In genomic region chr3:106206165-106206564, GRCh38 we compare ENCODE assay signal across 8 cellular contexts.
DNase-seq lines count a peak whose midpoint lies in the region; ATAC-seq, FAIRE-seq and TF ChIP-seq lines count a peak whose summit lies in the region.

No MANE protein-coding gene starts in this region.

- H3K4me1 Mint-ChIP-seq in CD4-positive, alpha-beta memory T cell, result peaks cover 24 to 38% (median 28%) of the 10 kb centered on the region in 4 donors

- H4K20me1 ChIP-seq in SU-DHL-6 (ENCODE audit: low read depth, low read length), result no peaks in the 10 kb centered on the region

- ATAC-seq in GM19351 (IDR thresholded peaks at IDR 0.05; ENCODE audit: unreplicated experiment), result peak; percentile 91
- peak; percentile 77 for ATAC-seq in HG03457 (IDR thresholded peaks at IDR 0.05; ENCODE audit: unreplicated experiment)
- peak in 7 of 8 donors; percentile 70 to 94 (median 87) for ATAC-seq in heart right ventricle

- peak overlapping the region in 1 of 2 donors; percentile 2 for H3K4me3 ChIP-seq in CD4-positive, alpha-beta memory T cell (ENCODE audit: low read length in 2 of 2)
- H3K4me3 ChIP-seq in SU-DHL-6 (ENCODE audit: insufficient read depth, low read length, poor library complexity, severe bottlenecking) (no peak overlapping the region), heart right ventricle (peak overlapping the region in 3 of 10 donors; percentile 12 to 22 (median 12))

- no peaks in the 10 kb centered on the region for H3K36me3 ChIP-seq in CD4-positive, alpha-beta memory T cell (ENCODE audit: insufficient read depth, low read length)
- H3K36me3 ChIP-seq in SU-DHL-6 (ENCODE audit: low read length), result no peaks in the 10 kb centered on the region
- H3K36me3 ChIP-seq in heart right ventricle, result no peaks in the 10 kb centered on the region

- no peak for FAIRE-seq in urothelium cell line (lab: Jason Lieb, UNC)

- H3K4me3 Mint-ChIP-seq in CD4-positive, alpha-beta memory T cell, result peak overlapping the region; percentile 31 to 84 (median 77)

- peaks cover 0 to 2% (median 0%) of the 10 kb centered on the region in 8 donors for H3K9me3 Mint-ChIP-seq in CD4-positive, alpha-beta memory T cell

- peak overlapping the region; percentile 22 for H2AFZ ChIP-seq in SU-DHL-6 (ENCODE audit: low read depth, low read length, severe bottlenecking)

- 51 to 66% methylated on average over 8 of the region's 8 CpGs for WGBS in heart right ventricle, 2 donors

- no peak overlapping the region for H3K9ac ChIP-seq in SU-DHL-6 (ENCODE audit: low read length)

- no peaks in the 10 kb centered on the region for H3K27me3 Mint-ChIP-seq in CD4-positive, alpha-beta memory T cell

- no peaks in the 10 kb centered on the region for H3K79me2 ChIP-seq in SU-DHL-6 (ENCODE audit: insufficient read depth, low read length)

- no peak overlapping the region for H3K4me2 ChIP-seq in SU-DHL-6 (ENCODE audit: low read depth, low read length, poor library complexity, severe bottlenecking)

- no peaks in the 10 kb centered on the region for H3F3A ChIP-seq in SU-DHL-6 (ENCODE audit: insufficient read depth)

- POLR2A ChIA-PET in CD4-positive, alpha-beta memory T cell (lab: Charles Lee; ENCODE audit: partially characterized antibody), result interaction anchor here (0.7 to 1.8 kb wide), 4 partner anchors 33 to 378 kb away, joined by 3 to 6 read pairs (median 3); partner anchors contain the start of gene CBLB

- peak overlapping the region; percentile 59 to 88 (median 81) for H3K27ac Mint-ChIP-seq in CD4-positive, alpha-beta memory T cell

- H3K27me3 ChIP-seq in CD4-positive, alpha-beta memory T cell (ENCODE audit: insufficient read depth, low read length), result no peaks in the 10 kb centered on the region
- H3K27me3 ChIP-seq in SU-DHL-6 (ENCODE audit: low read length), result no peaks in the 10 kb centered on the region
- H3K27me3 ChIP-seq in heart right ventricle, result no peaks in the 10 kb centered on the region

- DNase-seq in CD4-positive, alpha-beta memory T cell, result peak; percentile 21 to 43 (median 30)
- DNase-seq in heart right ventricle, result peak in 1 of 2 donors; percentile 15
- no peak for DNase-seq in H4 (ENCODE audit: low spot score)
- no peak for DNase-seq in SW480 (ENCODE audit: low spot score)
- no peak for DNase-seq in urothelium cell line (ENCODE audit: low spot score)

- TF ChIP-seq CTCF in SU-DHL-6 (IDR thresholded peaks at IDR 0.05; ENCODE audit: insufficient read depth, low read length, poor library complexity, severe bottlenecking) (no peak), heart right ventricle (IDR thresholded peaks at IDR 0.05) (no peak)

- intact Hi-C loops in CD4-positive, alpha-beta memory T cell (cut with micrococcal nuclease), result loop anchor here (5.0 to 10.0 kb wide), 3 partner anchors 34 to 451 kb away; partner anchors contain the start of gene CBLB
- intact Hi-C loops in heart right ventricle (cut with DNase I), result loop anchor here in 7 of 10 donors (2.0 to 10.0 kb wide), 6 partner anchors 337 to 521 kb away; partner anchors contain the start of gene CBLB (in 2 of the 7)

- H3K27ac ChIP-seq in CD4-positive, alpha-beta memory T cell (ENCODE audit: low read depth, low read length), result no peak overlapping the region
- H3K27ac ChIP-seq in SU-DHL-6 (ENCODE audit: low read depth, low read length), result no peak overlapping the region
- peak overlapping the region in 7 of 10 donors; percentile 4 to 80 (median 57) for H3K27ac ChIP-seq in heart right ventricle

- peaks cover 28% of the 10 kb centered on the region for H3K4me1 ChIP-seq in CD4-positive, alpha-beta memory T cell (ENCODE audit: insufficient read depth, low read length)
- H3K4me1 ChIP-seq in heart right ventricle, result peaks cover 0 to 27% (median 12%) of the 10 kb centered on the region in 9 donors

- no peaks in the 10 kb centered on the region for H3K36me3 Mint-ChIP-seq in CD4-positive, alpha-beta memory T cell

- no peaks in the 10 kb centered on the region for H3K9me3 ChIP-seq in CD4-positive, alpha-beta memory T cell (ENCODE audit: control insufficient read depth in 1 of 2, low read length in 2 of 2)
- H3K9me3 ChIP-seq in SU-DHL-6 (ENCODE audit: insufficient read depth, low read length) (no peaks in the 10 kb centered on the region), heart right ventricle (peaks cover 0 to 10% (median 0%) of the 10 kb centered on the region in 11 donors)

- H3K9me2 ChIP-seq in SU-DHL-6 (replicated peaks; ENCODE audit: insufficient read depth, low read length), result no peaks in the 10 kb centered on the region

- CTCF ChIA-PET in CD4-positive, alpha-beta memory T cell (lab: Charles Lee; ENCODE audit: partially characterized antibody), result interaction anchor here (1.0 to 1.4 kb wide), 3 partner anchors 8 to 519 kb away, joined by 3 read pairs; no protein-coding TSS in a partner anchor

Comparison
In these comparisons a context has a peak if more than half of its experiments do, and no peak if none do; other contexts are left out.
1. DNase-seq: peak in CD4-positive, alpha-beta memory T cell (5 of 5); none in H4 (single experiment), SW480 (single experiment) and urothelium cell line (single experiment).
2. H3K27ac ChIP-seq: peak in heart right ventricle (7 of 10); none in CD4-positive, alpha-beta memory T cell (single experiment) and SU-DHL-6 (single experiment).
3. Peak in every context shown above with its lines, with median percentiles within 50 percentile points of each other: ATAC-seq.